ENCODE assay signal across 9 cellular contexts in genomic region chr17:16352838-16353701, GRCh38. TPM values are rescaled to one million over a fixed set of nuclear protein-coding genes. Genes with fewer than 3 reads are reported as not detected.
DNase-seq lines count a peak whose midpoint lies in the region; ATAC-seq, FAIRE-seq and TF ChIP-seq lines count a peak whose summit lies in the region.
"Had no signal": no experiment of that assay in that cellular context is flagged by ENCODE, and none has a peak within 500 bp of the region (broad histone marks: within the 10 kb centered on the region; RNA-seq: fewer than 3 reads in every experiment).

Gene CENPV, minus strand, starts transcription at chr17:16353469. Its CDS starts 33 bp downstream, at chr17:16353436.

- FAIRE-seq in HTR-8/SVneo (lab: Jason Lieb, UNC) (peak; percentile 89), urothelium cell line (lab: Jason Lieb, UNC) (no peak)
- FAIRE-seq: TTC549 had no signal

- peak within 1 kb of the TSS; percentile 29 for H3K27ac ChIP-seq in CD4-positive, CD25-positive, alpha-beta regulatory T cell (ENCODE audit: insufficient read depth, low read length, poor library complexity, severe bottlenecking)
- H3K27ac ChIP-seq in SK-N-MC: peak within 1 kb of the TSS; percentile 54; the same call in 1 of the 2 replicates

- peaks cover 15% of the 10 kb centered on the region for H3K4me1 ChIP-seq in CD4-positive, CD25-positive, alpha-beta regulatory T cell (ENCODE audit: control insufficient read depth, insufficient read depth, low read length, poor library complexity, severe bottlenecking)

- no peaks in the 10 kb centered on the region for H3K36me3 ChIP-seq in CD4-positive, CD25-positive, alpha-beta regulatory T cell (ENCODE audit: control insufficient read depth, insufficient read depth, low read length)
- peaks cover 18% of the 10 kb centered on the region for H3K36me3 ChIP-seq in SK-N-MC (ENCODE audit: insufficient read depth, low read length)

- peak within 1 kb of the TSS; percentile 83 to 88 (median 86) for H3K27ac Mint-ChIP-seq in CD4-positive, CD25-positive, alpha-beta regulatory T cell
- peak within 1 kb of the TSS; percentile 100 for H3K27ac Mint-ChIP-seq in progenitor cell of endocrine pancreas

- H3K27me3 ChIP-seq in CD4-positive, CD25-positive, alpha-beta regulatory T cell (ENCODE audit: control insufficient read depth, insufficient read depth, low read length): no peaks in the 10 kb centered on the region

- peak within 1 kb of the TSS; percentile 87 for H3K9ac ChIP-seq in SK-N-MC (ENCODE audit: insufficient read length)

- TF ChIP-seq CTCF in progenitor cell of endocrine pancreas (IDR thresholded peaks at IDR 0.05; ENCODE audit: unreplicated experiment): peak; percentile 34

- H3K27me3 Mint-ChIP-seq in CD4-positive, CD25-positive, alpha-beta regulatory T cell: peaks cover 20% of the 10 kb centered on the region
- H3K27me3 Mint-ChIP-seq in progenitor cell of endocrine pancreas: no peaks in the 10 kb centered on the region

- peak; percentile 54 to 66 (median 64) for DNase-seq in CD4-positive, CD25-positive, alpha-beta regulatory T cell
- DNase-seq in HTR-8/SVneo (ENCODE audit: insufficient read length, low spot score) (peak; percentile 77), SK-N-MC (ENCODE audit: low read depth, low spot score) (no peak), Right ventricle myocardium superior (peak; percentile 57), progenitor cell of endocrine pancreas (ENCODE audit: low spot score, unreplicated experiment) (peak; percentile 63), urothelium cell line (ENCODE audit: low spot score) (peak; percentile 67)
- DNase-seq in activated naive CD4-positive, alpha-beta T cell treated with anti-CD3 and anti-CD28 coated beads, Interleukin-2, amount 50 U/mL, for 16 hours: peak; percentile 79

- ATAC-seq in CD4-positive, CD25-positive, alpha-beta regulatory T cell (ENCODE audit: low read depth in 2 of 2): peak; percentile 81 to 84
- ATAC-seq in GM19397 (IDR thresholded peaks at IDR 0.05; ENCODE audit: unreplicated experiment) (peak; percentile 79), Right ventricle myocardium superior (ENCODE audit: poor library complexity) (peak; percentile 78)

- intact Hi-C loops in Right ventricle myocardium superior (cut with DNase I): no loop called here

- H3K36me3 Mint-ChIP-seq in CD4-positive, CD25-positive, alpha-beta regulatory T cell: peaks cover 9% of the 10 kb centered on the region
- peaks cover 9% of the 10 kb centered on the region for H3K36me3 Mint-ChIP-seq in progenitor cell of endocrine pancreas (ENCODE audit: insufficient read depth)

- peak within 1 kb of the TSS; percentile 89 to 98 (median 94) for H3K4me3 Mint-ChIP-seq in CD4-positive, CD25-positive, alpha-beta regulatory T cell
- peak within 1 kb of the TSS; percentile 95 for H3K4me3 Mint-ChIP-seq in progenitor cell of endocrine pancreas (ENCODE audit: low read depth)

- peaks cover 0 to 2% (median 0%) of the 10 kb centered on the region in 7 donors for H3K9me3 Mint-ChIP-seq in CD4-positive, CD25-positive, alpha-beta regulatory T cell
- no peaks in the 10 kb centered on the region for H3K9me3 Mint-ChIP-seq in progenitor cell of endocrine pancreas (ENCODE audit: low read depth)

- H3K4me3 ChIP-seq in CD4-positive, CD25-positive, alpha-beta regulatory T cell (ENCODE audit: low read depth, low read length): peak within 1 kb of the TSS; percentile 68
- peak within 1 kb of the TSS; percentile 96 for H3K4me3 ChIP-seq in SK-N-MC

- H3K9me3 ChIP-seq in CD4-positive, CD25-positive, alpha-beta regulatory T cell (ENCODE audit: control insufficient read depth in 2 of 2, low read length in 2 of 2): no peaks in the 10 kb centered on the region
- no peaks in the 10 kb centered on the region for H3K9me3 ChIP-seq in SK-N-MC (ENCODE audit: low read depth, low read length)

- H3K4me1 Mint-ChIP-seq in CD4-positive, CD25-positive, alpha-beta regulatory T cell: peaks cover 8 to 22% (median 16%) of the 10 kb centered on the region in 4 donors
- H3K4me1 Mint-ChIP-seq in progenitor cell of endocrine pancreas (ENCODE audit: low read depth): peaks cover 12% of the 10 kb centered on the region

RNA-seq across cellular contexts. Expression of gene CENPV, which starts in this region (rescaled TPM):
- total RNA-seq in CD4-positive, CD25-positive, alpha-beta regulatory T cell: 4.8 TPM
- 10 to 100 TPM in 2 of 4 donors, 1 to 10 TPM in 2; 4.0 to 16.4 (median 12.0) TPM for polyA plus RNA-seq in CD4-positive, CD25-positive, alpha-beta regulatory T cell
- 11.9 TPM for total RNA-seq in Right ventricle myocardium superior
- 201 and 206 TPM in 2 replicates for total RNA-seq in progenitor cell of endocrine pancreas

Comparison
In these comparisons a context has a peak if more than half of its experiments do, and no peak if none do; other contexts are left out.
1. RNA of gene CENPV (total RNA-seq): 201 to 206 TPM in progenitor cell of endocrine pancreas; 11.9 TPM in Right ventricle myocardium superior (single experiment) and 4.8 TPM in CD4-positive, CD25-positive, alpha-beta regulatory T cell (single experiment); every median in the first group is over 10 times any median in the second.
2. Peak in every context shown above with its lines, with median percentiles within 50 percentile points of each other: ATAC-seq.